28 cellular contexts compared by ENCODE assay signal in genomic region chr5:73633060-73633459, GRCh38. TPM values are rescaled to one million over a fixed set of nuclear protein-coding genes. Genes with fewer than 3 reads are reported as not detected.
A peak's percentile ranks its signal among the peaks of the same experiment; 100 is the strongest.
DNase-seq lines count a peak whose midpoint lies in the region; ATAC-seq, FAIRE-seq and TF ChIP-seq lines count a peak whose summit lies in the region.
"Had no signal": no experiment of that assay in that cellular context is flagged by ENCODE, and none has a peak within 500 bp of the region (broad histone marks: within the 10 kb centered on the region; RNA-seq: fewer than 3 reads in every experiment).

No MANE protein-coding gene starts in this region.

- H3K4me1 Mint-ChIP-seq in CD4-positive, alpha-beta memory T cell: no peaks in the 10 kb centered on the region
- H3K4me1 Mint-ChIP-seq: activated CD4-positive, alpha-beta T cell treated with anti-CD3 and anti-CD28 coated beads for 36 hours; immature natural killer cell; nephron had no signal

- H3K4me3 Mint-ChIP-seq in CD4-positive, alpha-beta memory T cell: no peak overlapping the region
- H3K4me3 Mint-ChIP-seq: activated CD4-positive, alpha-beta T cell treated with anti-CD3 and anti-CD28 coated beads for 36 hours; activated T-cell treated with anti-CD3 and anti-CD28 coated beads, Interleukin-2, amount 50 U/mL, for 4 hours; immature natural killer cell; nephron had no signal

- no peak overlapping the region for H3K27ac Mint-ChIP-seq in CD4-positive, alpha-beta memory T cell
- H3K27ac Mint-ChIP-seq: activated CD4-positive, alpha-beta T cell treated with anti-CD3 and anti-CD28 coated beads for 36 hours; immature natural killer cell; nephron had no signal

- no peaks in the 10 kb centered on the region for H3K36me3 ChIP-seq in CD4-positive, alpha-beta memory T cell (ENCODE audit: insufficient read depth, low read length)
- no peaks in the 10 kb centered on the region for H3K36me3 ChIP-seq in tibial nerve
- H3K36me3 ChIP-seq: breast epithelium, heart right ventricle, left ventricle myocardium inferior, suprapubic skin, uterus had no signal

- ATAC-seq in foreskin keratinocyte (peak; percentile 43), sciatic nerve (peak; percentile 42)
- ATAC-seq: activated CD4-positive, alpha-beta T cell treated with anti-CD3 and anti-CD28 coated beads for 36 hours; activated T-cell treated with anti-CD3 and anti-CD28 coated beads, Interleukin-2, amount 50 U/mL, for 4 hours; heart right ventricle had no signal

- peaks cover 10 to 19% of the 10 kb centered on the region in 2 donors for H3K27me3 Mint-ChIP-seq in CD4-positive, alpha-beta memory T cell

- peak; percentile 57 for DNase-seq in HCEC 1CT
- no peak for DNase-seq in RWPE1 (ENCODE audit: low spot score)
- no peak for DNase-seq in foreskin keratinocyte
- DNase-seq in sciatic nerve (ENCODE audit: low spot score): no peak
- DNase-seq in NCI-H146 treated with DMSO at 0.1 percent for 48 hours (lab: John Stamatoyannopoulos, UW; ENCODE audit: unreplicated experiment): no peak
- no peak for DNase-seq in CD4-positive, alpha-beta memory T cell
- no peak for DNase-seq in frontal cortex (ENCODE audit: low spot score in 2 of 2)
- DNase-seq in tibial nerve (ENCODE audit: low spot score in 2 of 2): no peak
- DNase-seq: activated CD4-positive, alpha-beta T cell treated with anti-CD3 and anti-CD28 coated beads for 36 hours; activated CD8-positive, alpha-beta memory T cell treated with anti-CD3 and anti-CD28 coated beads for 24 hours; activated naive CD4-positive, alpha-beta T cell; activated T-cell treated with anti-CD3 and anti-CD28 coated beads, Interleukin-2, amount 50 U/mL, for 4 hours; cortex of kidney; heart right ventricle; immature natural killer cell; left ventricle myocardium inferior; MG63; midbrain; NCI-H1694; NCI-H774; SIG-M5; uterus had no signal

- intact Hi-C loops in sciatic nerve (cut with DNase I): no loop called here
- intact Hi-C loops in CD4-positive, alpha-beta memory T cell (cut with micrococcal nuclease): no loop called here

- FAIRE-seq in frontal cortex (lab: Jason Lieb, UNC): no peak
- FAIRE-seq: endometrium, TTC549 had no signal

- H3K9me3 ChIP-seq in CD4-positive, alpha-beta memory T cell (ENCODE audit: control insufficient read depth in 1 of 2, low read length in 2 of 2): no peaks in the 10 kb centered on the region
- H3K9me3 ChIP-seq in tibial nerve: no peaks in the 10 kb centered on the region
- H3K9me3 ChIP-seq: breast epithelium, heart right ventricle, left ventricle myocardium inferior, MG63, suprapubic skin, uterus had no signal

- TF ChIP-seq CTCF in RWPE1 (conservative IDR thresholded peaks at IDR 0.05; ENCODE audit: low read depth) (no peak), foreskin keratinocyte (conservative IDR thresholded peaks at IDR 0.05) (peak; percentile 46), tibial nerve (IDR thresholded peaks at IDR 0.05) (no peak)

- no peaks in the 10 kb centered on the region for H3K36me3 Mint-ChIP-seq in CD4-positive, alpha-beta memory T cell
- H3K36me3 Mint-ChIP-seq: immature natural killer cell had no signal

- CTCF ChIA-PET in RWPE1 (lab: Yijun Ruan, JAX): interaction anchor here (0.6 to 0.8 kb wide), 2 partner anchors 20 to 42 kb away, joined by 4 to 5 read pairs; no protein-coding TSS in a partner anchor
- CTCF ChIA-PET in CD4-positive, alpha-beta memory T cell (lab: Charles Lee; ENCODE audit: partially characterized antibody): no interaction called here

- no peak overlapping the region for H3K4me3 ChIP-seq in CD4-positive, alpha-beta memory T cell (ENCODE audit: low read length in 2 of 2)
- no peak overlapping the region for H3K4me3 ChIP-seq in tibial nerve
- H3K4me3 ChIP-seq: breast epithelium, heart right ventricle, left ventricle myocardium inferior, MG63, suprapubic skin, uterus had no signal

- POLR2A ChIA-PET in RWPE1 (lab: Yijun Ruan, JAX; ENCODE audit: low non-redundant PET): interaction anchor here (0.7 kb wide), 1 partner anchor 11 kb away, joined by 4 read pairs; no protein-coding TSS in a partner anchor
- POLR2A ChIA-PET in CD4-positive, alpha-beta memory T cell (lab: Charles Lee; ENCODE audit: partially characterized antibody): no interaction called here

- peaks cover 73% of the 10 kb centered on the region for H3K4me1 ChIP-seq in foreskin keratinocyte
- H3K4me1 ChIP-seq in CD4-positive, alpha-beta memory T cell (ENCODE audit: insufficient read depth, low read length): no peaks in the 10 kb centered on the region
- peaks cover 0 to 26% (median 7%) of the 10 kb centered on the region in 4 donors for H3K4me1 ChIP-seq in tibial nerve
- H3K4me1 ChIP-seq: breast epithelium, heart right ventricle, left ventricle myocardium inferior, suprapubic skin, uterus had no signal

- H3K9me3 Mint-ChIP-seq in CD4-positive, alpha-beta memory T cell: no peaks in the 10 kb centered on the region
- H3K9me3 Mint-ChIP-seq: activated T-cell treated with anti-CD3 and anti-CD28 coated beads, Interleukin-2, amount 50 U/mL, for 4 hours; immature natural killer cell; nephron had no signal

- no peak for TF ChIP-seq POLR2A in tibial nerve (IDR thresholded peaks at IDR 0.05)

- H3K27ac ChIP-seq in RWPE1 (peak overlapping the region; percentile 42), foreskin keratinocyte (no peak overlapping the region), tibial nerve (peak overlapping the region in 1 of 4 donors; percentile 53)
- no peak overlapping the region for H3K27ac ChIP-seq in CD4-positive, alpha-beta memory T cell (ENCODE audit: low read depth, low read length)
- H3K27ac ChIP-seq: breast epithelium, heart right ventricle, left ventricle myocardium inferior, suprapubic skin, uterus had no signal

- WGBS in tibial nerve, 2 donors: 72 to 83% methylated on average over 5 of the region's 5 CpGs

- no peak for TF ChIP-seq EP300 in tibial nerve (IDR thresholded peaks at IDR 0.05)

- no peaks in the 10 kb centered on the region for H3K27me3 ChIP-seq in foreskin keratinocyte
- peaks cover 7% of the 10 kb centered on the region for H3K27me3 ChIP-seq in CD4-positive, alpha-beta memory T cell (ENCODE audit: insufficient read depth, low read length)
- H3K27me3 ChIP-seq in tibial nerve: no peaks in the 10 kb centered on the region
- H3K27me3 ChIP-seq: breast epithelium, MG63, suprapubic skin, uterus had no signal

RNA-seq across cellular contexts. Expression of gene ARHGEF28, which starts 7.1 kb away (rescaled TPM):
- total RNA-seq in foreskin keratinocyte: 84.1 and 134 TPM in 2 replicates
- polyA plus RNA-seq in foreskin keratinocyte: 38.0 and 55.7 TPM in 2 replicates
- total RNA-seq in sciatic nerve: 51.8 TPM
- total RNA-seq in CD4-positive, alpha-beta memory T cell: not detected
- not detected for polyA plus RNA-seq in CD4-positive, alpha-beta memory T cell
- 6.1 TPM for total RNA-seq in frontal cortex
- 10 to 100 TPM; 66.0 to 83.9 (median 72.5) TPM for total RNA-seq in tibial nerve
- total RNA-seq: OCI-LY7 had no signal
